ENCODE assay signal across 8 cellular contexts in the genomic region with DNA sequence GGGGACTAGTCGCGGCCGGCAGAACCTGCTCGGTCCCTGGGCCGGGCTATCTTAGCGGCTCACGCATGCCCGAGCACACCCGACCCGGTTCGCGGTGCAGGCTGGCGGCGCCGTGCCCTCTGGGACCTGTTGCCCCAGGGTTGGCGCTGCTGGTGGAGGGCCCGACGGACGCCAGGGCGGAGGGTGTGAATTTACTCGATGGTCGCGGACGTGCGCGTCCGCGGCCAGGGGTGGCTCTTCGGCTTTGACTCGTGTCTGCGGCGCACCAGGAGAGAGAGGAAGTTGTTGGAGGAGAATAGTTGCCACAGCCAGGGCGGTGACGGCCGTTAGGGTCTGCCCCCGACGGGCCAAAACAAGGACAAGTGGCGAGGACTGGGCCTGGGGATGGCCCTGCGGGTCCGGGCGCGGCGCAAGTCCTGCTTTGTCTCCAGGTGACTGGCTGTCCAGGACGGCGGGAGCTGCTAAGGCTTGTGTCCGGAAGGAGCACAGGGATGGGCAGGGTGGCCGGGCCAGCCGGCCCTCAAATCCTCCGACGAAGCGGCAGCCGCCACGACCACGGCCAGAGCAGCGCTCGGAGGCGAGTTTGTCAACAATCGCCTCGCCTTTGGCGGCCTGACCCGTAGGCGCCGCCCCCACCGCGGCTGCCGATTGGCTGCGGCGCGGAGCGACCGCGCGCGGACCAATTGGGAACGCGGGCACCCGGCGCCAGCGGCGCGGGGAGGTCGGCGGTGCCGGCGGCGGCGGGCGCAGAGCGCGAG. TPM values are rescaled to one million over a fixed set of nuclear protein-coding genes. Genes with fewer than 3 reads are reported as not detected.
DNase-seq lines count a peak whose midpoint lies in the region; ATAC-seq, FAIRE-seq and TF ChIP-seq lines count a peak whose summit lies in the region.

No MANE protein-coding gene starts in this region.

- FAIRE-seq in kidney (lab: Jason Lieb, UNC), result no peak

- peak overlapping the region; percentile 86 for H3K4me3 ChIP-seq in AG04449 (ENCODE audit: low read depth, low read length)
- H3K4me3 ChIP-seq in kidney (ENCODE audit: low read length in 2 of 2), result peak overlapping the region; percentile 75 to 76

- peaks cover 53% of the 10 kb centered on the region for H3K4me1 Mint-ChIP-seq in activated B cell treated with CpG ODN at 0.5 μM for 24 hours

- TF ChIP-seq CTCF in AG04449 (IDR thresholded peaks at IDR 0.05; ENCODE audit: insufficient read depth, low read length, missing control alignments) (no peak), activated B cell treated with CpG ODN at 0.5 μM for 24 hours (IDR thresholded peaks at IDR 0.05) (no peak), kidney (IDR thresholded peaks at IDR 0.05; ENCODE audit: borderline replicate concordance, extremely low read depth, insufficient read depth) (no peak)

- peak overlapping the region; percentile 89 for H3K27ac Mint-ChIP-seq in activated B cell treated with CpG ODN at 0.5 μM for 24 hours

- DNase-seq in AG04449 (ENCODE audit: low read depth, low spot score) (no peak), NCI-H2196 (lab: John Stamatoyannopoulos, UW; ENCODE audit: unreplicated experiment) (peak; percentile 95), activated B cell treated with CpG ODN at 0.5 μM for 24 hours (peak; percentile 83), cerebellum (ENCODE audit: low spot score) (peak; percentile 56), kidney (peak; percentile 96)
- DNase-seq in stimulated activated CD4-positive, alpha-beta T cell treated with anti-CD3 and anti-CD28 coated beads, Interleukin-12 subunit alpha, Interleukin-12 subunit beta, amount 100 ng/mL, for 4 hours, result peak; percentile 75

- POLR2A ChIA-PET in AG04449 (lab: Yijun Ruan, JAX) (no interaction called here), activated B cell treated with CpG ODN at 0.5 μM for 24 hours (lab: Charles Lee) (interaction anchor here (0.6 to 3.6 kb wide), 12 partner anchors 10 to 100 kb away, joined by 3 to 136 read pairs (median 6); no protein-coding TSS in a partner anchor)

- peak overlapping the region; percentile 97 for H3K4me3 Mint-ChIP-seq in activated B cell treated with CpG ODN at 0.5 μM for 24 hours

- H3K9ac ChIP-seq in kidney (ENCODE audit: low read length in 2 of 2), result peak overlapping the region; percentile 70 to 86

- peak overlapping the region; percentile 83 to 91 for H3K27ac ChIP-seq in kidney (ENCODE audit: low read depth in 2 of 2, low read length in 2 of 2)

- no peaks in the 10 kb centered on the region for H3K9me3 Mint-ChIP-seq in activated B cell treated with CpG ODN at 0.5 μM for 24 hours

- CTCF ChIA-PET in AG04449 (lab: Yijun Ruan, JAX) (interaction anchor here (0.7 kb wide), 1 partner anchor 587 kb away, joined by 3 read pairs; no protein-coding TSS in a partner anchor), activated B cell treated with CpG ODN at 0.5 μM for 24 hours (lab: Charles Lee) (interaction anchor here (1.0 to 2.1 kb wide), 2 partner anchors 95 to 310 kb away, joined by 3 to 9 read pairs; no protein-coding TSS in a partner anchor)

- peaks cover 8 to 14% of the 10 kb centered on the region in 2 donors for H3K36me3 ChIP-seq in kidney (ENCODE audit: control insufficient read depth in 1 of 2, insufficient read depth in 2 of 2, low read length in 2 of 2)

- intact Hi-C loops in activated B cell treated with CpG ODN at 0.5 μM for 24 hours (cut with micrococcal nuclease), result loop anchor here (2.0 to 5.0 kb wide), 6 partner anchors 21 to 933 kb away; a partner anchor contains a TSS
- intact Hi-C loops in kidney (cut with DNase I), result no loop called here

- peaks cover 3% of the 10 kb centered on the region for H3K27me3 Mint-ChIP-seq in activated B cell treated with CpG ODN at 0.5 μM for 24 hours

- ATAC-seq in GM18868 (IDR thresholded peaks at IDR 0.05; ENCODE audit: unreplicated experiment), result peak; percentile 53
- ATAC-seq in HG03097 (IDR thresholded peaks at IDR 0.05; ENCODE audit: low FRiP score, unreplicated experiment), result peak; percentile 37
- ATAC-seq in activated B cell treated with CpG ODN at 0.5 μM for 24 hours (ENCODE audit: low read depth), result peak; percentile 49

- peaks cover 5 to 21% of the 10 kb centered on the region in 2 donors for H3K4me1 ChIP-seq in kidney (ENCODE audit: control insufficient read depth in 1 of 2, insufficient read depth in 1 of 2, low read depth in 1 of 2, low read length in 2 of 2)

- peaks cover 56% of the 10 kb centered on the region for H3K36me3 Mint-ChIP-seq in activated B cell treated with CpG ODN at 0.5 μM for 24 hours (ENCODE audit: low read depth)

- H3K9me3 ChIP-seq in kidney (ENCODE audit: control insufficient read depth in 1 of 2, low read length in 2 of 2), result no peaks in the 10 kb centered on the region

RNA-seq across cellular contexts. Expression of a gene that starts 1.3 kb away (rescaled TPM):
- total RNA-seq in activated B cell treated with CpG ODN at 0.5 μM for 24 hours, result 205 and 221 TPM in 2 replicates
- 14.9 TPM for total RNA-seq in cerebellum
- total RNA-seq in kidney, result 32.7 TPM
- polyA plus RNA-seq in kidney (ENCODE audit: insufficient read depth, low read depth, low replicate concordance), result 6.5 TPM
